21 cellular contexts compared by ENCODE assay signal in genomic region chrX:18573556-18573955, GRCh38.
A peak's percentile ranks its signal among the peaks of the same experiment; 100 is the strongest.
DNase-seq lines count a peak whose midpoint lies in the region; ATAC-seq, FAIRE-seq and TF ChIP-seq lines count a peak whose summit lies in the region.
"Had no signal": no experiment of that assay in that cellular context is flagged by ENCODE, and none has a peak within 500 bp of the region (broad histone marks: within the 10 kb centered on the region; RNA-seq: fewer than 3 reads in every experiment).

No MANE protein-coding gene starts in this region.

- no peaks in the 10 kb centered on the region for H3K36me3 ChIP-seq in heart left ventricle
- no peaks in the 10 kb centered on the region for H3K36me3 ChIP-seq in astrocyte (ENCODE audit: insufficient read depth, low read length)
- H3K36me3 ChIP-seq in left ventricle myocardium inferior: no peaks in the 10 kb centered on the region
- no peaks in the 10 kb centered on the region for H3K36me3 ChIP-seq in tibial artery
- no peaks in the 10 kb centered on the region for H3K36me3 ChIP-seq in GM23248 (ENCODE audit: low read depth)
- H3K36me3 ChIP-seq: BE2C had no signal

- peaks cover 0 to 13% (median 0%) of the 10 kb centered on the region in 12 donors for H3K4me1 ChIP-seq in heart left ventricle
- peaks cover 3% of the 10 kb centered on the region for H3K4me1 ChIP-seq in astrocyte (ENCODE audit: insufficient read depth, low read length)
- H3K4me1 ChIP-seq in left ventricle myocardium inferior: peaks cover 10% of the 10 kb centered on the region
- peaks cover 0 to 21% (median 0%) of the 10 kb centered on the region in 4 donors for H3K4me1 ChIP-seq in tibial artery
- no peaks in the 10 kb centered on the region for H3K4me1 ChIP-seq in GM23248 (ENCODE audit: insufficient read depth)
- H3K4me1 ChIP-seq: BE2C had no signal

- no peak overlapping the region for H3K27ac Mint-ChIP-seq in astrocyte (ENCODE audit: unreplicated experiment)
- H3K27ac Mint-ChIP-seq: CD4-positive, CD25-positive, alpha-beta regulatory T cell; CD8-positive, alpha-beta memory T cell; HFFc6; IgD-negative memory B cell had no signal

- TF ChIP-seq CTCF in heart left ventricle (IDR thresholded peaks at IDR 0.05): no peak
- TF ChIP-seq CTCF in astrocyte (IDR thresholded peaks at IDR 0.05; ENCODE audit: insufficient read depth, low read depth, low read length): no peak
- TF ChIP-seq CTCF in left ventricle myocardium inferior (IDR thresholded peaks at IDR 0.05; ENCODE audit: borderline replicate concordance): no peak
- no peak for TF ChIP-seq CTCF in tibial artery (IDR thresholded peaks at IDR 0.05)

- H2AFZ ChIP-seq in astrocyte (ENCODE audit: low read depth, low read length) (no peak overlapping the region), GM23248 (no peak overlapping the region)

- H4K20me1 ChIP-seq in astrocyte (ENCODE audit: insufficient read depth, low read length): no peaks in the 10 kb centered on the region
- no peaks in the 10 kb centered on the region for H4K20me1 ChIP-seq in GM23248 (ENCODE audit: insufficient read depth)

- FAIRE-seq in astrocyte (lab: Jason Lieb, UNC): peak; percentile 96
- FAIRE-seq: HepG2 had no signal

- TF ChIP-seq POLR2A in heart left ventricle (IDR thresholded peaks at IDR 0.05): no peak

- H3K9ac ChIP-seq in astrocyte (ENCODE audit: low read length) (no peak overlapping the region), GM23248 (no peak overlapping the region)

- H3K4me2 ChIP-seq in astrocyte (ENCODE audit: low read length): no peak overlapping the region
- no peak overlapping the region for H3K4me2 ChIP-seq in GM23248 (ENCODE audit: unreplicated experiment)

- H3K9me3 ChIP-seq in heart left ventricle: no peaks in the 10 kb centered on the region
- no peaks in the 10 kb centered on the region for H3K9me3 ChIP-seq in astrocyte (ENCODE audit: insufficient read depth, low read depth, low read length)
- no peaks in the 10 kb centered on the region for H3K9me3 ChIP-seq in left ventricle myocardium inferior (replicated peaks)
- no peaks in the 10 kb centered on the region for H3K9me3 ChIP-seq in tibial artery
- no peaks in the 10 kb centered on the region for H3K9me3 ChIP-seq in GM23248 (ENCODE audit: low read depth)
- H3K9me3 ChIP-seq: BE2C had no signal

- peak overlapping the region in 3 of 12 donors; percentile 25 to 61 (median 37) for H3K27ac ChIP-seq in heart left ventricle
- H3K27ac ChIP-seq in astrocyte (ENCODE audit: low read depth, low read length): no peak overlapping the region
- peak overlapping the region; percentile 60 for H3K27ac ChIP-seq in left ventricle myocardium inferior (replicated peaks)
- H3K27ac ChIP-seq in tibial artery: peak overlapping the region; percentile 28 to 35
- H3K27ac ChIP-seq in GM23248: no peak overlapping the region

- H3K4me3 ChIP-seq in heart left ventricle: no peak overlapping the region
- H3K4me3 ChIP-seq in astrocyte (ENCODE audit: insufficient read depth, low read depth, low read length): no peak overlapping the region
- no peak overlapping the region for H3K4me3 ChIP-seq in left ventricle myocardium inferior
- H3K4me3 ChIP-seq in tibial artery: no peak overlapping the region
- no peak overlapping the region for H3K4me3 ChIP-seq in GM23248

- no peaks in the 10 kb centered on the region for H3K36me3 Mint-ChIP-seq in astrocyte (ENCODE audit: low read depth, unreplicated experiment)
- H3K36me3 Mint-ChIP-seq: CD4-positive, CD25-positive, alpha-beta regulatory T cell had no signal

- H3K9me2 ChIP-seq in GM23248 (ENCODE audit: insufficient read depth): no peaks in the 10 kb centered on the region

- in situ Hi-C loops in GM23248 (cut with MboI): no loop called here

- intact Hi-C loops in heart left ventricle (cut with DNase I) (loop anchor here in 1 of 10 donors (10.0 kb wide), 1 partner anchor 149 kb away; the partner anchor contains the start of gene CDKL5), cardiac septum (cut with DNase I) (no loop called here), left ventricle myocardium inferior (cut with micrococcal nuclease) (no loop called here), tibial artery (cut with DNase I; ENCODE audit: low total_unique reads) (no loop called here)

- no peaks in the 10 kb centered on the region for H3K79me2 ChIP-seq in astrocyte (ENCODE audit: insufficient read depth, low read length)
- H3K79me2 ChIP-seq in GM23248 (ENCODE audit: insufficient read depth): no peaks in the 10 kb centered on the region

- peaks cover 4% of the 10 kb centered on the region for H3K4me1 Mint-ChIP-seq in astrocyte (ENCODE audit: low read depth, unreplicated experiment)
- H3K4me1 Mint-ChIP-seq: CD8-positive, alpha-beta memory T cell; IgD-negative memory B cell had no signal

- H3K9me3 Mint-ChIP-seq in astrocyte (ENCODE audit: unreplicated experiment): no peaks in the 10 kb centered on the region
- H3K9me3 Mint-ChIP-seq: CD8-positive, alpha-beta memory T cell; HFFc6; IgD-negative memory B cell had no signal

- WGBS in heart left ventricle, 4 donors: 47 to 71% (median 56%) methylated on average over 3 of the region's 3 CpGs
- 100% methylated on average over 3 of the region's 3 CpGs for WGBS in GM23248 (ENCODE audit: low coverage in 1 of 2, low lambda C conversion rate in 2 of 2, missing lambda C conversion rate in 2 of 2), 2 experiments

- no peaks in the 10 kb centered on the region for H3F3A ChIP-seq in GM23248 (ENCODE audit: insufficient read depth)

- DNase-seq in heart left ventricle (no peak), cardiac septum (ENCODE audit: low spot score) (no peak), astrocyte (ENCODE audit: low read depth) (no peak), left ventricle myocardium inferior (no peak), tibial artery (no peak), NCI-H2171 treated with DMSO at 0.1 percent for 48 hours (lab: John Stamatoyannopoulos, UW) (no peak), GM23248 (no peak)
- DNase-seq: ACHN; BE2C; CD4-positive, CD25-positive, alpha-beta regulatory T cell; CD8-positive, alpha-beta memory T cell; COR-L47; DMS79; GF-D8; GOT3; H7; HFFc6 had no signal

- no peaks in the 10 kb centered on the region for H3K27me3 ChIP-seq in heart left ventricle
- no peaks in the 10 kb centered on the region for H3K27me3 ChIP-seq in astrocyte (ENCODE audit: insufficient read depth, low read length)
- H3K27me3 ChIP-seq in left ventricle myocardium inferior (ENCODE audit: low read depth): no peaks in the 10 kb centered on the region
- no peaks in the 10 kb centered on the region for H3K27me3 ChIP-seq in tibial artery
- H3K27me3 ChIP-seq in GM23248 (replicated peaks; ENCODE audit: insufficient read depth): no peaks in the 10 kb centered on the region
- H3K27me3 ChIP-seq: BE2C had no signal

- peak; percentile 49 to 71 (median 52) for ATAC-seq in heart left ventricle
- no peak for ATAC-seq in HG03097 (IDR thresholded peaks at IDR 0.05; ENCODE audit: low FRiP score, unreplicated experiment)
- ATAC-seq: HCT116, HepG2 had no signal

- H3K4me3 Mint-ChIP-seq in astrocyte (ENCODE audit: unreplicated experiment): no peak overlapping the region
- H3K4me3 Mint-ChIP-seq: CD4-positive, CD25-positive, alpha-beta regulatory T cell; CD8-positive, alpha-beta memory T cell; HFFc6; IgD-negative memory B cell had no signal

- H3K27me3 Mint-ChIP-seq in astrocyte (ENCODE audit: low read depth, unreplicated experiment): no peaks in the 10 kb centered on the region
- H3K27me3 Mint-ChIP-seq: CD4-positive, CD25-positive, alpha-beta regulatory T cell; CD8-positive, alpha-beta memory T cell; IgD-negative memory B cell had no signal

Comparison
In these comparisons a context has a peak if more than half of its experiments do, and no peak if none do; other contexts are left out.
1. H3K27ac ChIP-seq: peak in left ventricle myocardium inferior (single experiment) and tibial artery (2 of 2); none in astrocyte (single experiment) and GM23248 (single experiment).